In genomic region chr1:150852731-150853130, GRCh38 we compare ENCODE assay signal across 19 cellular contexts. TPM values are rescaled to one million over a fixed set of nuclear protein-coding genes. Genes with fewer than 3 reads are reported as not detected.
DNase-seq lines count a peak whose midpoint lies in the region; ATAC-seq and TF ChIP-seq lines count a peak whose summit lies in the region.
"Not testable (repeated sequence)": the region's sequence is repeated elsewhere in the genome, so short reads cannot be mapped to it uniquely, and the experiment has no call there.
"Had no signal": no experiment of that assay in that cellular context is flagged by ENCODE, and none has a peak within 500 bp of the region (broad histone marks: within the 10 kb centered on the region; RNA-seq: fewer than 3 reads in every experiment).

No MANE protein-coding gene starts in this region.

- ATAC-seq in activated CD8-positive, alpha-beta T cell treated with anti-CD3 and anti-CD28 coated beads for 36 hours, result not testable (repeated sequence)
- ATAC-seq in left lung (peak; percentile 34), upper lobe of right lung (peak; percentile 52)

- peaks cover 25% of the 10 kb centered on the region for H3K36me3 Mint-ChIP-seq in activated CD8-positive, alpha-beta T cell treated with anti-CD3 and anti-CD28 coated beads for 36 hours (ENCODE audit: low read depth)
- H3K36me3 Mint-ChIP-seq in neural progenitor cell, result peaks cover 33% of the 10 kb centered on the region

- peak overlapping the region; percentile 50 to 74 for H3K27ac ChIP-seq in coronary artery
- peak overlapping the region; percentile 37 to 77 for H3K27ac ChIP-seq in left lung
- H3K27ac ChIP-seq in neural progenitor cell, result not testable (repeated sequence)
- peak overlapping the region; percentile 55 for H3K27ac ChIP-seq in upper lobe of right lung

- H3K9ac ChIP-seq in neural progenitor cell, result not testable (repeated sequence)

- peaks cover 0 to 27% of the 10 kb centered on the region in 2 donors for H3K4me1 ChIP-seq in left lung
- not testable (repeated sequence) for H3K4me1 ChIP-seq in neural progenitor cell
- H3K4me1 ChIP-seq in upper lobe of right lung, result peaks cover 16% of the 10 kb centered on the region

- not testable (repeated sequence) for H3F3A ChIP-seq in neural progenitor cell (ENCODE audit: low read depth)

- H3K4me1 Mint-ChIP-seq in activated CD8-positive, alpha-beta T cell treated with anti-CD3 and anti-CD28 coated beads for 36 hours (ENCODE audit: low read depth); neural progenitor cell: not testable (repeated sequence)

- not testable (repeated sequence) for H3K9me3 ChIP-seq in left lung; neural progenitor cell (ENCODE audit: low read depth); upper lobe of right lung

- POLR2A ChIA-PET in activated CD8-positive, alpha-beta T cell treated with anti-CD3 and anti-CD28 coated beads for 36 hours (lab: Charles Lee), result not testable (repeated sequence)

- CTCF ChIA-PET in activated CD8-positive, alpha-beta T cell treated with anti-CD3 and anti-CD28 coated beads for 36 hours (lab: Charles Lee), result not testable (repeated sequence)

- H4K20me1 ChIP-seq in neural progenitor cell (ENCODE audit: low read depth), result not testable (repeated sequence)

- not testable (repeated sequence) for H3K79me2 ChIP-seq in neural progenitor cell (ENCODE audit: low read depth)

- not testable (repeated sequence) for H3K27me3 Mint-ChIP-seq in activated CD8-positive, alpha-beta T cell treated with anti-CD3 and anti-CD28 coated beads for 36 hours; neural progenitor cell (ENCODE audit: insufficient read depth, low read depth)

- not testable (repeated sequence) for H3K9me3 Mint-ChIP-seq in activated CD8-positive, alpha-beta T cell treated with anti-CD3 and anti-CD28 coated beads for 36 hours
- H3K9me3 Mint-ChIP-seq in neural progenitor cell, result peaks cover 13% of the 10 kb centered on the region

- H3K27ac Mint-ChIP-seq in activated CD8-positive, alpha-beta T cell treated with anti-CD3 and anti-CD28 coated beads for 36 hours, result peak overlapping the region; percentile 66
- H3K27ac Mint-ChIP-seq in neural progenitor cell, result peak overlapping the region; percentile 18

- H3K36me3 ChIP-seq in left lung, result peaks cover 0 to 62% of the 10 kb centered on the region in 2 donors
- H3K36me3 ChIP-seq in neural progenitor cell, result peaks cover 16% of the 10 kb centered on the region
- H3K36me3 ChIP-seq in upper lobe of right lung, result peaks cover 62% of the 10 kb centered on the region

- not testable (repeated sequence) for H3K4me3 ChIP-seq in coronary artery, left lung, neural progenitor cell, upper lobe of right lung

- TF ChIP-seq CTCF in activated CD8-positive, alpha-beta T cell treated with anti-CD3 and anti-CD28 coated beads for 36 hours (IDR thresholded peaks at IDR 0.05); coronary artery (IDR thresholded peaks at IDR 0.05); left lung (IDR thresholded peaks at IDR 0.05); neural progenitor cell (IDR thresholded peaks at IDR 0.05); upper lobe of right lung (IDR thresholded peaks at IDR 0.05): not testable (repeated sequence)

- not testable (repeated sequence) for H3K27me3 ChIP-seq in left lung, neural progenitor cell, upper lobe of right lung

- intact Hi-C loops in activated CD8-positive, alpha-beta T cell treated with anti-CD3 and anti-CD28 coated beads for 36 hours (cut with micrococcal nuclease); left lung (cut with DNase I): not testable (repeated sequence)
- intact Hi-C loops in upper lobe of right lung (cut with DNase I), result loop anchor here (10.0 kb wide), 1 partner anchor 72 kb away; the partner anchor contains the start of gene SETDB1

- H2AFZ ChIP-seq in neural progenitor cell (replicated peaks), result not testable (repeated sequence)

- H3K4me2 ChIP-seq in neural progenitor cell, result not testable (repeated sequence)

- DNase-seq in CD1c-positive myeloid dendritic cell (ENCODE audit: extremely low spot score) (peak; percentile 50), MV-4-11 (lab: John Stamatoyannopoulos, UW) (peak; percentile 86), SIG-M5 treated with dmso at 0.1 percent for 504 hours (lab: John Stamatoyannopoulos, UW; ENCODE audit: unreplicated experiment) (peak; percentile 95)
- DNase-seq in activated CD8-positive, alpha-beta T cell treated with anti-CD3 and anti-CD28 coated beads for 36 hours; coronary artery (ENCODE audit: low spot score); left lung; neural progenitor cell (ENCODE audit: low spot score); upper lobe of right lung: not testable (repeated sequence)

- not testable (repeated sequence) for H3K4me3 Mint-ChIP-seq in activated CD8-positive, alpha-beta T cell treated with anti-CD3 and anti-CD28 coated beads for 36 hours; neural progenitor cell

RNA-seq across cellular contexts. Expression of gene ARNT, which starts 23.7 kb away (rescaled TPM):
- 10 to 100 TPM; 42.3 to 43.0 TPM for total RNA-seq in activated CD8-positive, alpha-beta T cell treated with anti-CD3 and anti-CD28 coated beads for 36 hours
- 10 to 100 TPM; 42.9 to 49.8 TPM for total RNA-seq in left lung
- 34.9 and 39.0 TPM in 2 replicates for total RNA-seq in neural progenitor cell (ENCODE audit: low replicate concordance)
- 53.8 TPM for total RNA-seq in upper lobe of right lung

RNA-seq across cellular contexts. Expression of gene CTXND2, which starts 34.2 kb away (rescaled TPM):
- total RNA-seq in activated CD8-positive, alpha-beta T cell treated with anti-CD3 and anti-CD28 coated beads for 36 hours, result not detected
- total RNA-seq in left lung (not detected), neural progenitor cell (ENCODE audit: low replicate concordance) (not detected in 2 replicates), upper lobe of right lung (not detected)
- total RNA-seq: activated CD4-positive, alpha-beta T cell treated with anti-CD3 and anti-CD28 coated beads, Interleukin-2, amount 10 ng/mL, durations not matched to agents 24 days and 14 days; ascending aorta; cardiac septum; G401; IMR-90; lower leg skin; mucosa of gallbladder; NCI-H460; PC-9; smooth muscle cell; vagina had no signal

RNA-seq across cellular contexts. Expression of gene CTSK, which starts 44.7 kb away (rescaled TPM):
- total RNA-seq in activated CD8-positive, alpha-beta T cell treated with anti-CD3 and anti-CD28 coated beads for 36 hours, result 1 to 10 TPM; 2.9 to 3.6 TPM
- total RNA-seq in left lung, result 10 to 100 TPM; 19.9 to 54.5 TPM
- 3.9 and 6.7 TPM in 2 replicates for total RNA-seq in neural progenitor cell (ENCODE audit: low replicate concordance)
- total RNA-seq in upper lobe of right lung, result 35.5 TPM
